Comparison of ENCODE assay signal across 8 cellular contexts in the genomic region with DNA sequence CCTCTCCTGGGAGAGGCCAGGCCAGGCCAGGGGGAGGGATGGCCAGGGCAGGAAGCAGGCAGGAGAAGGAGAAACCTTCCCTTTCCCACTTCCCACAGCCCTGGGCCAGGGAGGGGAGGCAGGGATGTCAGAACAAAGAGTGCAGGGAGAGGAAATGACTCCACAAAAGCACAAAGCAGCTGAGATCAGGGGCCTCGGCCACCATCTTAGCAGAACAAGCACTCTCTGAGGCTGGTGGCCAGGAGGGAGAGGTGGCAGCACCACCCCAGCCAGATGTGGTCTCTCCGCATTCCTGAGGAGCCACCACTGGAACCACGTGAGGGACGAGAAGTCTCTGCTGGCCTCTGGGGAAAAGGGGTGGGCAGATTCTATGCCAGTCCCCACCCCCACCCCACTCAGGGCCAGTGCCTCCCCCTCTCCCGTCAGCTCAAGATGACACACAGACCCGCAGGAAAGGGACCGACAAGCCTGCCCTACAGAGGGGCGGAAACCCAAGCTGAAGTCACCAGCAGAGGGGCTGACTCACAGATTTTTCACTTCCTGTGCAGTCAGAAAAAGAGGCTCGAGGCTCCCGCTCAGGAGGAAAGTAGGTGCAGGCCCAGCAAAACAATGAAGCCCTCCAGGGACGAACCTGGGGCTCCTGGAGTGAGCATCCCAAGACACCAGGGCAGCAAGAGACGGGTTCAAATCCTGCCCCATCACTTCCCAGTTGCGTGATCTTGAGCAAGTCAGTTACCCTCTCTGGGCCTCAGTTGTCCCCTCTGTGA. TPM values are rescaled to one million over a fixed set of nuclear protein-coding genes. Genes with fewer than 3 reads are reported as not detected.
DNase-seq lines count a peak whose midpoint lies in the region; ATAC-seq, FAIRE-seq and TF ChIP-seq lines count a peak whose summit lies in the region.

No MANE protein-coding gene starts in this region.

- no peak for TF ChIP-seq CTCF in kidney (IDR thresholded peaks at IDR 0.05; ENCODE audit: borderline replicate concordance, extremely low read depth, insufficient read depth)

- 23 to 53% (median 29%) methylated on average over 13 of the region's 13 CpGs for WGBS in adipose tissue, 3 donors

- intact Hi-C loops in kidney (cut with DNase I), result no loop called here

- H3K27ac Mint-ChIP-seq in T-cell, result peak overlapping the region; percentile 97 to 98

- ATAC-seq in GM19023 (IDR thresholded peaks at IDR 0.05; ENCODE audit: unreplicated experiment), result peak; percentile 80
- ATAC-seq in HG03432 (IDR thresholded peaks at IDR 0.05; ENCODE audit: unreplicated experiment), result peak; percentile 63
- ATAC-seq in T-cell (replicated peaks in 1 of 4), result peak; percentile 76 to 84 (median 83)

- peak overlapping the region; percentile 19 for H3K27ac ChIP-seq in adipose tissue (ENCODE audit: low read depth, low read length)
- peak overlapping the region; percentile 85 to 87 for H3K27ac ChIP-seq in kidney (ENCODE audit: low read depth in 2 of 2, low read length in 2 of 2)

- peaks cover 7% of the 10 kb centered on the region for H3K36me3 Mint-ChIP-seq in T-cell

- no peaks in the 10 kb centered on the region for H3K36me3 ChIP-seq in kidney (ENCODE audit: control insufficient read depth in 1 of 2, insufficient read depth in 2 of 2, low read length in 2 of 2)

- no peaks in the 10 kb centered on the region for H3K9me3 ChIP-seq in kidney (ENCODE audit: control insufficient read depth in 1 of 2, low read length in 2 of 2)

- H3K9ac ChIP-seq in kidney (ENCODE audit: low read length in 2 of 2), result peak overlapping the region; percentile 38 to 73

- H3K4me3 ChIP-seq in kidney (ENCODE audit: low read length in 2 of 2), result peak overlapping the region in 1 of 2 donors; percentile 32

- H3K4me1 Mint-ChIP-seq in T-cell, result peaks cover 82 to 93% (median 92%) of the 10 kb centered on the region in 3 donors

- FAIRE-seq in kidney (lab: Jason Lieb, UNC), result no peak

- H3K4me3 Mint-ChIP-seq in T-cell, result peak overlapping the region; percentile 79 to 87 (median 85)

- H3K4me1 ChIP-seq in kidney (ENCODE audit: control insufficient read depth in 1 of 2, insufficient read depth in 1 of 2, low read depth in 1 of 2, low read length in 2 of 2), result peaks cover 24 to 50% of the 10 kb centered on the region in 2 donors

- DNase-seq in T-cell, result peak; percentile 60 to 82 (median 74)
- peak; percentile 91 for DNase-seq in kidney
- DNase-seq in stimulated activated CD4-positive, alpha-beta T cell treated with anti-CD3 and anti-CD28 coated beads, TNF-alpha, amount 100 ng/mL, for 4 hours (ENCODE audit: low read depth in 3 of 3), result peak; percentile 63 to 79 (median 72)
- no peak for DNase-seq in NCI-H2029 treated with DMSO at 0.1 percent for 48 hours (lab: John Stamatoyannopoulos, UW)
- no peak for DNase-seq in HEK293T (ENCODE audit: extremely low spot score)

- H3K27me3 Mint-ChIP-seq in T-cell, result no peaks in the 10 kb centered on the region

- POLR2A ChIA-PET in T-cell (lab: Charles Lee) (interaction anchor here (0.6 to 1.5 kb wide), 6 partner anchors 22 to 32 kb away, joined by 3 to 13 read pairs (median 6); no protein-coding TSS in a partner anchor), HEK293T (lab: Yijun Ruan, JAX) (interaction anchor here (1.8 kb wide), 1 partner anchor 29 kb away, joined by 5 read pairs; no protein-coding TSS in a partner anchor)

- H3K9me3 Mint-ChIP-seq in T-cell, result no peaks in the 10 kb centered on the region

- CTCF ChIA-PET in T-cell (lab: Charles Lee) (interaction anchor here (0.5 to 3.1 kb wide), 12 partner anchors 9 to 169 kb away, joined by 3 to 21 read pairs (median 6); a partner anchor contains a TSS), HEK293T (lab: Yijun Ruan, JAX) (interaction anchor here (0.6 kb wide), 1 partner anchor 13 kb away, joined by 3 read pairs; no protein-coding TSS in a partner anchor)

TF ChIP-seq in HEK293T, 16 proteins besides CTCF, POLR2A, EP300 and RAD21:
- TF ChIP-seq FOXK2 (IDR thresholded peaks at IDR 0.05) (no peak), TARDBP (IDR thresholded peaks at IDR 0.05) (no peak), ARNT (IDR thresholded peaks at IDR 0.05) (no peak), FOXM1 (IDR thresholded peaks at IDR 0.05; ENCODE audit: borderline replicate concordance) (no peak), HDGF (IDR thresholded peaks at IDR 0.05; ENCODE audit: borderline replicate concordance) (no peak), NFRKB (IDR thresholded peaks at IDR 0.05) (no peak), SP1 (IDR thresholded peaks at IDR 0.05) (no peak), SUZ12 (IDR thresholded peaks at IDR 0.05) (no peak), FOXA1 (IDR thresholded peaks at IDR 0.05) (no peak), ELF4 (IDR thresholded peaks at IDR 0.05) (no peak), LEF1 (IDR thresholded peaks at IDR 0.05; ENCODE audit: borderline replicate concordance) (no peak), ZNF384 (IDR thresholded peaks at IDR 0.05) (no peak)
- TF ChIP-seq, protein P1, sequence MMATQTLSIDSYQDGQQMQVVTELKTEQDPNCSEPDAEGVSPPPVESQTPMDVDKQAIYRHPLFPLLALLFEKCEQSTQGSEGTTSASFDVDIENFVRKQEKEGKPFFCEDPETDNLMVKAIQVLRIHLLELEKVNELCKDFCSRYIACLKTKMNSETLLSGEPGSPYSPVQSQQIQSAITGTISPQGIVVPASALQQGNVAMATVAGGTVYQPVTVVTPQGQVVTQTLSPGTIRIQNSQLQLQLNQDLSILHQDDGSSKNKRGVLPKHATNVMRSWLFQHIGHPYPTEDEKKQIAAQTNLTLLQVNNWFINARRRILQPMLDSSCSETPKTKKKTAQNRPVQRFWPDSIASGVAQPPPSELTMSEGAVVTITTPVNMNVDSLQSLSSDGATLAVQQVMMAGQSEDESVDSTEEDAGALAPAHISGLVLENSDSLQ (IDR thresholded peaks at IDR 0.05), result no peak

RNA-seq across cellular contexts. Expression of a gene that starts 24.1 kb away (rescaled TPM):
- total RNA-seq in T-cell (1 to 10 TPM in 4 of 5 donors, under 1 TPM in 1; 0.85 to 2.8 (median 2.2) TPM), kidney (49.3 TPM)
- polyA plus RNA-seq in adipose tissue (10 to 100 TPM in 2 of 3 donors, 1 to 10 TPM in 1; 5.1 to 45.6 (median 39.9) TPM), kidney (ENCODE audit: insufficient read depth, low read depth, low replicate concordance) (352 TPM)

RNA-seq across cellular contexts. Expression of a gene that starts 30.0 kb away (rescaled TPM):
- total RNA-seq in T-cell, result 10 to 100 TPM; 36.0 to 76.2 (median 37.7) TPM
- polyA plus RNA-seq in adipose tissue, result 10 to 100 TPM in 1 of 3 donors, 1 to 10 TPM in 2; 3.3 to 10.3 (median 6.2) TPM
- total RNA-seq in kidney, result 23.1 TPM
- polyA plus RNA-seq in kidney (ENCODE audit: insufficient read depth, low read depth, low replicate concordance), result 7.5 TPM

Comparison
In these comparisons a context has a peak if more than half of its experiments do, and no peak if none do; other contexts are left out.
1. DNase-seq: peak in T-cell (34 of 34), kidney (single experiment) and stimulated activated CD4-positive, alpha-beta T cell treated with anti-CD3 and anti-CD28 coated beads, TNF-alpha, amount 100 ng/mL, for 4 hours (3 of 3); none in NCI-H2029 treated with DMSO at 0.1 percent for 48 hours (single experiment) and HEK293T (single experiment).
2. RNA of a gene that starts 24.1 kb away (total RNA-seq): 49.3 TPM in kidney (single experiment); 0.85 to 2.8 TPM in T-cell; every median in the first group is over 10 times any median in the second.
3. Peak in every context shown above with its lines, with median percentiles within 50 percentile points of each other: ATAC-seq.